9 cellular contexts compared by ENCODE assay signal in the genomic region with DNA sequence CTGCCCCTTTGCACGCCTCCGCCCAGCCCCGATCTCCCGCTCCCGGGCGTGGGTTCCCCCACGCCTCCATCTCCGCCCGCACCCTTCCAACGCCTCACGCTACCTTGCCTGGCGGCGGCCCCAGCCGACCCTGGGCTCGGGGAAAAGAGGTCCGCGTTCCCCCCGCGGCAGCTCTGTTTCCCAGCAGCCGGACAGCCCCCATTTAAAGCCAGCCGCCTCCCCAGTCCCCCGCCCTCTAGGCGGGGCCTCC. TPM values are rescaled to one million over a fixed set of nuclear protein-coding genes. Genes with fewer than 3 reads are reported as not detected.
DNase-seq lines count a peak whose midpoint lies in the region; ATAC-seq and TF ChIP-seq lines count a peak whose summit lies in the region.
"Had no signal": no experiment of that assay in that cellular context is flagged by ENCODE, and none has a peak within 500 bp of the region (broad histone marks: within the 10 kb centered on the region; RNA-seq: fewer than 3 reads in every experiment).

A gene with protein sequence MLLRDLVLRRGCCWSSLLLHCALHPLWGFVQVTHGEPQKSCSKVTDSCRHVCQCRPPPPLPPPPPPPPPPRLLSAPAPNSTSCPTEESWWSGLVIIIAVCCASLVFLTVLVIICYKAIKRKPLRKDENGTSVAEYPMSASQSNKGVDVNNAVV (minus strand): TSS at position 179 of the 250 bp plus-strand sequence. CDS start 767 bp downstream, outside the sequence.

- H3K79me2 ChIP-seq in osteoblast (ENCODE audit: insufficient read depth, low read length) = no peaks in the 10 kb centered on the region

- H3K4me2 ChIP-seq in osteoblast (ENCODE audit: insufficient read depth, low read length) = peak within 1 kb of the TSS; percentile 13

- no peaks in the 10 kb centered on the region for H3K4me1 Mint-ChIP-seq in activated naive CD8-positive, alpha-beta T cell treated with anti-CD3 and anti-CD28 coated beads for 36 hours
- H3K4me1 Mint-ChIP-seq in activated naive CD8-positive, alpha-beta T cell treated with anti-CD3 and anti-CD28 coated beads, Interleukin-2, amount 50 U/mL, for 24 hours = no peaks in the 10 kb centered on the region
- H3K4me1 Mint-ChIP-seq in naive thymus-derived CD8-positive, alpha-beta T cell = peaks cover 2 to 16% (median 7%) of the 10 kb centered on the region in 4 donors

- H3K27ac ChIP-seq in osteoblast (ENCODE audit: low read depth, low read length) = no peak within 1 kb of the TSS

- H3K36me3 Mint-ChIP-seq in activated naive CD8-positive, alpha-beta T cell treated with anti-CD3 and anti-CD28 coated beads for 36 hours = no peaks in the 10 kb centered on the region
- no peaks in the 10 kb centered on the region for H3K36me3 Mint-ChIP-seq in activated naive CD8-positive, alpha-beta T cell treated with anti-CD3 and anti-CD28 coated beads, Interleukin-2, amount 50 U/mL, for 24 hours (ENCODE audit: low read depth)
- H3K36me3 Mint-ChIP-seq in naive thymus-derived CD8-positive, alpha-beta T cell = no peaks in the 10 kb centered on the region

- no peak within 1 kb of the TSS for H3K27ac Mint-ChIP-seq in activated naive CD8-positive, alpha-beta T cell treated with anti-CD3 and anti-CD28 coated beads for 36 hours
- no peak within 1 kb of the TSS for H3K27ac Mint-ChIP-seq in activated naive CD8-positive, alpha-beta T cell treated with anti-CD3 and anti-CD28 coated beads, Interleukin-2, amount 50 U/mL, for 24 hours
- no peak within 1 kb of the TSS for H3K27ac Mint-ChIP-seq in naive thymus-derived CD8-positive, alpha-beta T cell

- intact Hi-C loops in Right ventricle myocardium superior (cut with DNase I) = loop anchor here (5.0 kb wide), 2 partner anchors 51 to 131 kb away; no protein-coding TSS in a partner anchor

- no peaks in the 10 kb centered on the region for H3K9me3 Mint-ChIP-seq in activated naive CD8-positive, alpha-beta T cell treated with anti-CD3 and anti-CD28 coated beads for 36 hours
- no peaks in the 10 kb centered on the region for H3K9me3 Mint-ChIP-seq in activated naive CD8-positive, alpha-beta T cell treated with anti-CD3 and anti-CD28 coated beads, Interleukin-2, amount 50 U/mL, for 24 hours
- peaks cover 0 to 2% (median 0%) of the 10 kb centered on the region in 9 donors for H3K9me3 Mint-ChIP-seq in naive thymus-derived CD8-positive, alpha-beta T cell

- H3K36me3 ChIP-seq in osteoblast (ENCODE audit: insufficient read depth, low read length) = no peaks in the 10 kb centered on the region

- DNase-seq in activated naive CD8-positive, alpha-beta T cell treated with anti-CD3 and anti-CD28 coated beads for 36 hours = peak; percentile 2
- DNase-seq in activated naive CD8-positive, alpha-beta T cell treated with anti-CD3 and anti-CD28 coated beads, Interleukin-2, amount 50 U/mL, for 24 hours = no peak
- DNase-seq in Right ventricle myocardium superior = no peak
- no peak for DNase-seq in osteoblast (ENCODE audit: insufficient read length, low spot score, missing footprints)
- no peak for DNase-seq in naive thymus-derived CD8-positive, alpha-beta T cell
- DNase-seq in SKM-1 treated with dmso at 0.1 percent for 144 hours (lab: John Stamatoyannopoulos, UW; ENCODE audit: unreplicated experiment) = no peak
- no peak for DNase-seq in stimulated activated CD4-positive, alpha-beta T cell treated with anti-CD3 and anti-CD28 coated beads, Interleukin-15, amount 100 ng/mL, for 24 hours

- H3K27me3 ChIP-seq in osteoblast (ENCODE audit: insufficient read depth, low read length) = peaks cover 23% of the 10 kb centered on the region

- no peak within 1 kb of the TSS for H2AFZ ChIP-seq in osteoblast (ENCODE audit: low read length)

- POLR2A ChIA-PET in naive thymus-derived CD8-positive, alpha-beta T cell (lab: Charles Lee) = no interaction called here

- no peak for TF ChIP-seq CTCF in osteoblast (IDR thresholded peaks at IDR 0.05; ENCODE audit: extremely low read depth, low read depth, low read length)

- H3K27me3 Mint-ChIP-seq in activated naive CD8-positive, alpha-beta T cell treated with anti-CD3 and anti-CD28 coated beads for 36 hours = peaks cover 53% of the 10 kb centered on the region
- H3K27me3 Mint-ChIP-seq in activated naive CD8-positive, alpha-beta T cell treated with anti-CD3 and anti-CD28 coated beads, Interleukin-2, amount 50 U/mL, for 24 hours = peaks cover 56% of the 10 kb centered on the region
- peaks cover 27 to 90% (median 52%) of the 10 kb centered on the region in 5 donors for H3K27me3 Mint-ChIP-seq in naive thymus-derived CD8-positive, alpha-beta T cell

- no peak within 1 kb of the TSS for H3K4me3 ChIP-seq in osteoblast (ENCODE audit: insufficient read depth, low read length)
- H3K4me3 ChIP-seq: GM12878 had no signal

- no peak for ATAC-seq in activated naive CD8-positive, alpha-beta T cell treated with anti-CD3 and anti-CD28 coated beads, Interleukin-2, amount 50 U/mL, for 24 hours
- ATAC-seq in Right ventricle myocardium superior (ENCODE audit: poor library complexity) (peak; percentile 24), HG03196 (IDR thresholded peaks at IDR 0.05; ENCODE audit: unreplicated experiment) (no peak)
- ATAC-seq in naive thymus-derived CD8-positive, alpha-beta T cell = no peak
- ATAC-seq: GM12878 had no signal

- no peaks in the 10 kb centered on the region for H3K9me3 ChIP-seq in osteoblast (ENCODE audit: low read depth, low read length)

- H4K20me1 ChIP-seq in osteoblast (ENCODE audit: insufficient read depth, low read length) = no peaks in the 10 kb centered on the region

- no peak within 1 kb of the TSS for H3K4me3 Mint-ChIP-seq in activated naive CD8-positive, alpha-beta T cell treated with anti-CD3 and anti-CD28 coated beads for 36 hours
- H3K4me3 Mint-ChIP-seq in activated naive CD8-positive, alpha-beta T cell treated with anti-CD3 and anti-CD28 coated beads, Interleukin-2, amount 50 U/mL, for 24 hours = no peak within 1 kb of the TSS
- H3K4me3 Mint-ChIP-seq in naive thymus-derived CD8-positive, alpha-beta T cell = peak within 1 kb of the TSS in 2 of 10 donors; percentile 4 to 40

- H3K4me1 ChIP-seq in osteoblast (ENCODE audit: insufficient read depth, low read length) = no peaks in the 10 kb centered on the region

RNA-seq across cellular contexts. Expression of the gene that starts here (rescaled TPM):
- not detected for total RNA-seq in activated naive CD8-positive, alpha-beta T cell treated with anti-CD3 and anti-CD28 coated beads for 36 hours
- total RNA-seq in Right ventricle myocardium superior = 8.4 TPM
- total RNA-seq in osteoblast = not detected in 2 replicates
- total RNA-seq in naive thymus-derived CD8-positive, alpha-beta T cell = not detected
- not detected for polyA plus RNA-seq in naive thymus-derived CD8-positive, alpha-beta T cell
- total RNA-seq: GM12878 had no signal
- polyA plus RNA-seq: GM12878 had no signal

Comparison
In these comparisons a context has a peak if more than half of its experiments do, and no peak if none do; other contexts are left out.
1. Peak in DNase-seq in activated naive CD8-positive, alpha-beta T cell treated with anti-CD3 and anti-CD28 coated beads for 36 hours; RNA of the gene not detected or under 1 TPM.